In the genomic region with DNA sequence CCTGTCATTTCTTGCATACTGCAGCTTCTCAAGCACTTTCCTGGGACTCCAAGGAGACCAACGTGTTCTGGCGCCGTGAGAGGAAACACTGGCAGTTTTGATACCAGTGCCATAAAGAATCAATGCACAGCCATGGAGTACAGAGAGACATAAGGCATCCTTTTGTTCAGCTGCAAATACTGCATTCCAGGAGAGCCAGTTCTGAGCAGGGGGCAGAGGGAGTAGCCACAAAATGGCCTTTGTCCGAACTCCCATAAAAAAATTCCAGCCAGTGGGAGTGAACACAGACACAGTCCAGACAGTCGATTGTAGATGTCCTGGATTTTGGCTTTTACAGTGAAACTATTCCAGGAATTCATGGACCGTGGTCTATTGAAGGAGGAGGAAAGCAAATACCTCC, we compare ENCODE assay signal across 12 cellular contexts. TPM values are rescaled to one million over a fixed set of nuclear protein-coding genes. Genes with fewer than 3 reads are reported as not detected.
DNase-seq lines count a peak whose midpoint lies in the region; ATAC-seq and TF ChIP-seq lines count a peak whose summit lies in the region.
"Had no signal": no experiment of that assay in that cellular context is flagged by ENCODE, and none has a peak within 500 bp of the region (broad histone marks: within the 10 kb centered on the region; RNA-seq: fewer than 3 reads in every experiment).

No MANE protein-coding gene starts in this region.

- no peak for TF ChIP-seq RAD21 in SK-N-SH (IDR thresholded peaks at IDR 0.05; ENCODE audit: low read length)

- CTCF ChIA-PET in Calu3 (lab: Charles Lee) (interaction anchor here (0.5 to 1.4 kb wide), 4 partner anchors 9 to 115 kb away, joined by 3 read pairs; no protein-coding TSS in a partner anchor), SK-N-SH (lab: Yijun Ruan, JAX) (interaction anchor here (2.2 kb wide), 1 partner anchor 126 kb away, joined by 8 read pairs; no protein-coding TSS in a partner anchor)

- H3K9me3 Mint-ChIP-seq in Calu3 (ENCODE audit: low read depth, unreplicated experiment) (no peaks in the 10 kb centered on the region), progenitor cell of endocrine pancreas (ENCODE audit: low read depth) (peaks cover 3% of the 10 kb centered on the region)
- H3K9me3 Mint-ChIP-seq: activated T-cell treated with anti-CD3 and anti-CD28 coated beads, Interleukin-2, amount 50 U/mL, for 24 hours had no signal

- in situ Hi-C loops in transverse colon (cut with MboI; ENCODE audit: low pct_ligation_motif_present in 1 of 4, low pct_unique_long_range_greater_than_20kb in 1 of 4, low sequenced_read_pairs in 3 of 4) (no loop called here), gastrocnemius medialis (cut with MboI; ENCODE audit: low sequenced_read_pairs in 4 of 4) (loop anchor here in 1 of 4 donors (25.0 kb wide), 1 partner anchor 135 kb away; no protein-coding TSS in a partner anchor)

- DNase-seq in Calu3 (peak; percentile 32), SK-N-SH (no peak), head of caudate nucleus (peak in 34 of 42 donors; percentile 14 to 84 (median 62)), progenitor cell of endocrine pancreas (ENCODE audit: low spot score, unreplicated experiment) (no peak), transverse colon (no peak), gastrocnemius medialis (no peak), GM19240 (ENCODE audit: insufficient read length, low spot score) (no peak)
- DNase-seq: activated T-cell treated with anti-CD3 and anti-CD28 coated beads, Interleukin-2, amount 50 U/mL, for 24 hours; DMS153; NCI-H187 had no signal

- TF ChIP-seq CTCF in Calu3 (IDR thresholded peaks at IDR 0.05; ENCODE audit: unreplicated experiment): no peak
- no peak for TF ChIP-seq CTCF in SK-N-SH (IDR thresholded peaks at IDR 0.05)
- TF ChIP-seq CTCF in progenitor cell of endocrine pancreas (IDR thresholded peaks at IDR 0.05; ENCODE audit: unreplicated experiment): no peak
- TF ChIP-seq CTCF in transverse colon (IDR thresholded peaks at IDR 0.05): no peak
- no peak for TF ChIP-seq CTCF in gastrocnemius medialis (IDR thresholded peaks at IDR 0.05 in 4 of 5, conservative IDR thresholded peaks at IDR 0.05 in 1 of 5)

- no peaks in the 10 kb centered on the region for H3K9me2 ChIP-seq in SK-N-SH

- POLR2A ChIA-PET in SK-N-SH (lab: Yijun Ruan, JAX): no interaction called here

- no peaks in the 10 kb centered on the region for H4K20me1 ChIP-seq in SK-N-SH (ENCODE audit: insufficient read depth)

- H3K36me3 Mint-ChIP-seq in Calu3 (ENCODE audit: insufficient read depth, unreplicated experiment) (no peaks in the 10 kb centered on the region), progenitor cell of endocrine pancreas (ENCODE audit: insufficient read depth) (peaks cover 4% of the 10 kb centered on the region)

- WGBS in SK-N-SH (ENCODE audit: low lambda C conversion rate): 66% methylated on average over 6 of the region's 6 CpGs
- 0 to 35% methylated on average over 1 to 6 of the region's 6 CpGs for WGBS in transverse colon (ENCODE audit: low coverage in 1 of 2), 2 donors

- H3K27me3 ChIP-seq in SK-N-SH (ENCODE audit: insufficient read depth): no peaks in the 10 kb centered on the region; the same call in 1 of the 2 replicates
- no peaks in the 10 kb centered on the region for H3K27me3 ChIP-seq in transverse colon
- no peaks in the 10 kb centered on the region for H3K27me3 ChIP-seq in gastrocnemius medialis

- peak overlapping the region; percentile 33 for H3K27ac Mint-ChIP-seq in Calu3 (ENCODE audit: unreplicated experiment)
- H3K27ac Mint-ChIP-seq in progenitor cell of endocrine pancreas: peak overlapping the region; percentile 85
- H3K27ac Mint-ChIP-seq: activated T-cell treated with anti-CD3 and anti-CD28 coated beads, Interleukin-2, amount 50 U/mL, for 24 hours had no signal

- no peak overlapping the region for H3K4me2 ChIP-seq in SK-N-SH

- intact Hi-C loops in Calu3 (cut with micrococcal nuclease; ENCODE audit: unreplicated experiment): loop anchor here (1.0 kb wide), 1 partner anchor 117 kb away; no protein-coding TSS in a partner anchor
- intact Hi-C loops in head of caudate nucleus (cut with DNase I): no loop called here
- intact Hi-C loops in transverse colon (cut with DNase I; ENCODE audit: low total_unique reads): no loop called here
- intact Hi-C loops in gastrocnemius medialis (cut with DNase I; ENCODE audit: low total_unique reads): no loop called here

- peak overlapping the region; percentile 44; the same call in 1 of the 2 replicates for H2AFZ ChIP-seq in SK-N-SH (ENCODE audit: low read depth)

- H3F3A ChIP-seq in SK-N-SH (replicated peaks; ENCODE audit: insufficient read depth): no peaks in the 10 kb centered on the region

- H3K4me1 ChIP-seq in SK-N-SH (ENCODE audit: control insufficient read depth in 1 of 2, insufficient read depth in 2 of 2, low read depth in 1 of 2, low read length in 1 of 2): no peaks in the 10 kb centered on the region
- H3K4me1 ChIP-seq in transverse colon: peaks cover 0 to 10% (median 6%) of the 10 kb centered on the region in 4 donors
- no peaks in the 10 kb centered on the region for H3K4me1 ChIP-seq in gastrocnemius medialis

- TF ChIP-seq POLR2A in transverse colon (IDR thresholded peaks at IDR 0.05): no peak
- TF ChIP-seq POLR2A in gastrocnemius medialis (IDR thresholded peaks at IDR 0.05): no peak

- no peak for ATAC-seq in gastrocnemius medialis
- ATAC-seq in GM19467 (IDR thresholded peaks at IDR 0.05; ENCODE audit: unreplicated experiment): no peak

- H3K27me3 Mint-ChIP-seq in Calu3 (ENCODE audit: unreplicated experiment) (no peaks in the 10 kb centered on the region), progenitor cell of endocrine pancreas (no peaks in the 10 kb centered on the region)

- H3K4me1 Mint-ChIP-seq in Calu3 (ENCODE audit: low read depth, unreplicated experiment) (peaks cover 15% of the 10 kb centered on the region), progenitor cell of endocrine pancreas (ENCODE audit: low read depth) (peaks cover 7% of the 10 kb centered on the region)

- H3K4me3 Mint-ChIP-seq in Calu3 (ENCODE audit: low read depth, unreplicated experiment) (no peak overlapping the region), progenitor cell of endocrine pancreas (ENCODE audit: low read depth) (no peak overlapping the region)
- H3K4me3 Mint-ChIP-seq: activated T-cell treated with anti-CD3 and anti-CD28 coated beads, Interleukin-2, amount 50 U/mL, for 24 hours had no signal

- H3K27ac ChIP-seq in SK-N-SH (ENCODE audit: low read depth in 2 of 2, low read length in 1 of 2): peak overlapping the region in 1 of 2 experiments; percentile 34; a peak in 1 of 4 replicates
- peak overlapping the region in 2 of 4 donors; percentile 24 to 29 for H3K27ac ChIP-seq in transverse colon
- H3K27ac ChIP-seq in gastrocnemius medialis: no peak overlapping the region

- no peaks in the 10 kb centered on the region for H3K79me2 ChIP-seq in SK-N-SH (ENCODE audit: insufficient read depth)

- H3K9me3 ChIP-seq in SK-N-SH (no peaks in the 10 kb centered on the region), transverse colon (no peaks in the 10 kb centered on the region), gastrocnemius medialis (no peaks in the 10 kb centered on the region)

- TF ChIP-seq EP300 in SK-N-SH (IDR thresholded peaks at IDR 0.05; ENCODE audit: borderline replicate concordance in 1 of 2, low read depth in 1 of 2, low read length in 1 of 2) (no peak), transverse colon (IDR thresholded peaks at IDR 0.05; ENCODE audit: low read depth) (no peak)

- H3K36me3 ChIP-seq in SK-N-SH (replicated peaks in 1 of 2; ENCODE audit: control insufficient read depth in 1 of 2, insufficient read depth in 2 of 2, low read length in 1 of 2) (no peaks in the 10 kb centered on the region), transverse colon (no peaks in the 10 kb centered on the region), gastrocnemius medialis (no peaks in the 10 kb centered on the region)

- no peak overlapping the region for H3K9ac ChIP-seq in SK-N-SH

- BruUV-seq in Calu3 (replicated peaks; lab: Mats Ljungman, UMichigan): no TSS peak

- H3K4me3 ChIP-seq in SK-N-SH (ENCODE audit: low read depth in 2 of 2, low read length in 1 of 2) (no peak overlapping the region), transverse colon (no peak overlapping the region), gastrocnemius medialis (no peak overlapping the region)

TF ChIP-seq in SK-N-SH, 30 proteins besides CTCF, POLR2A, EP300 and RAD21:
- no peak for TF ChIP-seq JUND (IDR thresholded peaks at IDR 0.05)
- TF ChIP-seq TEAD4 (IDR thresholded peaks at IDR 0.05; ENCODE audit: borderline replicate concordance, insufficient read depth): no peak
- no peak for TF ChIP-seq SMC3 (IDR thresholded peaks at IDR 0.05; ENCODE audit: low read depth, low read length)
- no peak for TF ChIP-seq USF1 (IDR thresholded peaks at IDR 0.05; ENCODE audit: borderline replicate concordance, low read depth)
- no peak for TF ChIP-seq GATA2 (CRISPR knock-in tag; IDR thresholded peaks at IDR 0.05)
- no peak for TF ChIP-seq FOXJ3 (CRISPR knock-in tag; IDR thresholded peaks at IDR 0.05)
TF ChIP-seq in SK-N-SH: peak in this region for 0.

RNA-seq across cellular contexts. Expression of gene TEKT3, which starts 36.2 kb away (rescaled TPM):
- total RNA-seq in Calu3 (2022): not detected in 2 replicates
- 0.21 and 0.62 TPM in 2 replicates for polyA plus RNA-seq in SK-N-SH (2012; rRNA removed)
- polyA plus RNA-seq in SK-N-SH (2012; cell fraction: cytosol; rRNA removed): 0.03 and 0.14 TPM in 2 replicates
- polyA plus RNA-seq in SK-N-SH (2012; cell fraction: nucleus; rRNA removed): 0.66 and 1.1 TPM in 2 replicates
- total RNA-seq in progenitor cell of endocrine pancreas: 1.6 and 2.8 TPM in 2 replicates
- total RNA-seq in transverse colon: under 1 TPM in 2 of 4 donors, not detected in 2; 0.41 to 0.48 TPM
- not detected for total RNA-seq in gastrocnemius medialis
- total RNA-seq: endothelial cell of umbilical vein had no signal

Comparison
In these comparisons a context has a peak if more than half of its experiments do, and no peak if none do; other contexts are left out.
1. DNase-seq: peak in Calu3 (single experiment) and head of caudate nucleus (34 of 42); none in SK-N-SH (single experiment), progenitor cell of endocrine pancreas (single experiment), transverse colon (single experiment), gastrocnemius medialis (0 of 2) and GM19240 (single experiment).